ENCODE assay signal across 12 cellular contexts in the genomic region with DNA sequence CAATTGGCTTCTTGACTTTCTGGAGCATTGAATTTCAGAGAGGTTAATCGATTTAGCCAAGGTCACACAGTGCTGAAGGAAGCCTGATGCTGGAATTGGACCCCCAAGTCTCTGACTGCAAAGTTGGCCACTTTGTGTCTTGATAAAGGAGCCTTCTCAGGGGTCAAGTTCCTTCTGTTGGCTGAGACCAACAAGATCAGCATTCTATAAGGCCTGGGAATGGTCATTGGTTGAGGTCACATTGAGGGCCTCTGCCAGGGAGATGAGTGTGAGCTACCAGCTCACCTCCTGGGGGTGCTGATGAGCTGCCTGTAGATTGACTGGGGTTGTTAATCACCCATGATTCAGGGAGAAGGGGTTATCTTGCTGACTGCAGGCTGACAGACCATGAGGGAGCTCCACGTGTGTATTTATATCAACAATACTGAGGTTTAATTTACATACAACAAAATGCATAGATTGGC. TPM values are rescaled to one million over a fixed set of nuclear protein-coding genes. Genes with fewer than 3 reads are reported as not detected.
DNase-seq lines count a peak whose midpoint lies in the region; ATAC-seq, FAIRE-seq and TF ChIP-seq lines count a peak whose summit lies in the region.
"Had no signal": no experiment of that assay in that cellular context is flagged by ENCODE, and none has a peak within 500 bp of the region (broad histone marks: within the 10 kb centered on the region; RNA-seq: fewer than 3 reads in every experiment).

No MANE protein-coding gene starts in this region.

- no peak overlapping the region for H4K8ac ChIP-seq in H1 (ENCODE audit: extremely low read depth, insufficient read depth, low read length)

- TF ChIP-seq EP300 in HepG2 (IDR thresholded peaks at IDR 0.05; ENCODE audit: low read depth in 2 of 2, low read length in 2 of 2) = no peak
- TF ChIP-seq EP300 in HepG2 (CRISPR knock-in tag; IDR thresholded peaks at IDR 0.05; ENCODE audit: borderline replicate concordance) = no peak
- no peak for TF ChIP-seq EP300 in H1 (IDR thresholded peaks at IDR 0.05; ENCODE audit: borderline replicate concordance in 1 of 2, low read depth in 2 of 2, low read length in 2 of 2)

- no peak for DNase-seq in HepG2 (ENCODE audit: low spot score)
- no peak for DNase-seq in right lobe of liver
- peak; percentile 74 for DNase-seq in RKO (ENCODE audit: low spot score)
- peak; percentile 10 to 65 for DNase-seq in H1 (ENCODE audit: low read depth in 1 of 2, low spot score in 2 of 2)
- peak; percentile 2 to 18 for DNase-seq in aorta
- no peak for DNase-seq in kidney
- no peak for DNase-seq in hepatocyte (ENCODE audit: low spot score)
- no peak for DNase-seq in NCI-H510A treated with DMSO at 0.1 percent for 48 hours (lab: John Stamatoyannopoulos, UW)
- DNase-seq: NCI-H2171 treated with DMSO at 0.1 percent for 48 hours, testis had no signal

- no peak overlapping the region for H3K4ac ChIP-seq in H1 (replicated peaks; ENCODE audit: insufficient read length, low read depth, low read length)

- no peak overlapping the region for H3K14ac ChIP-seq in H1 (ENCODE audit: insufficient read length)

- no peak overlapping the region for H3K18ac ChIP-seq in H1 (ENCODE audit: extremely low read depth, low read length)

- no peaks in the 10 kb centered on the region for H3K9me2 ChIP-seq in hepatocyte (replicated peaks; ENCODE audit: insufficient read depth)

- H3K4me1 ChIP-seq in HepG2 (ENCODE audit: insufficient read depth, low read length) (no peaks in the 10 kb centered on the region), right lobe of liver (no peaks in the 10 kb centered on the region), H1 (replicated peaks in 1 of 4; ENCODE audit: control insufficient read depth in 3 of 4, insufficient read depth in 4 of 4, low read length in 3 of 4) (no peaks in the 10 kb centered on the region), aorta (ENCODE audit: control insufficient read depth in 1 of 2, insufficient read depth in 2 of 2, low read length in 2 of 2) (no peaks in the 10 kb centered on the region), kidney (ENCODE audit: control insufficient read depth in 1 of 2, insufficient read depth in 1 of 2, low read depth in 1 of 2, low read length in 2 of 2) (no peaks in the 10 kb centered on the region), hepatocyte (ENCODE audit: insufficient read depth) (no peaks in the 10 kb centered on the region)
- H3K4me1 ChIP-seq: testis had no signal

- H3K4me3 ChIP-seq in HepG2 (replicated peaks in 1 of 3; ENCODE audit: insufficient read depth in 1 of 3, low read depth in 2 of 3, low read length in 3 of 3) (no peak overlapping the region), right lobe of liver (no peak overlapping the region), H1 (ENCODE audit: extremely low read depth in 1 of 4, insufficient read depth in 2 of 4, low read depth in 3 of 4, low read length in 4 of 4) (no peak overlapping the region), aorta (ENCODE audit: low read length in 2 of 2) (no peak overlapping the region), kidney (ENCODE audit: low read length in 2 of 2) (no peak overlapping the region), hepatocyte (no peak overlapping the region)
- H3K4me3 ChIP-seq: testis had no signal

- in situ Hi-C loops in HepG2 (cut with HindIII; ENCODE audit: extremely low pct_ligation_motif_present, low pct_unique_long_range_greater_than_20kb) = no loop called here

- H3K4me2 ChIP-seq in HepG2 (ENCODE audit: low read depth, low read length) (no peak overlapping the region), H1 (ENCODE audit: insufficient read depth in 1 of 2, low read depth in 2 of 2, low read length in 2 of 2) (no peak overlapping the region), hepatocyte (no peak overlapping the region)

- H3K27ac ChIP-seq in HepG2 (ENCODE audit: extremely low read length, insufficient read depth, low read length) (no peak overlapping the region), right lobe of liver (no peak overlapping the region), H1 (ENCODE audit: low read depth, low read length) (no peak overlapping the region), aorta (ENCODE audit: low read depth in 1 of 2, low read length in 2 of 2) (no peak overlapping the region), kidney (ENCODE audit: low read depth in 2 of 2, low read length in 2 of 2) (no peak overlapping the region), hepatocyte (no peak overlapping the region)
- H3K27ac ChIP-seq: C4-2B, testis had no signal

- WGBS in HepG2 (ENCODE audit: low lambda C conversion rate) = 45% methylated on average over 2 of the region's 2 CpGs
- WGBS in right lobe of liver (ENCODE audit: insufficient coverage, low coverage, low lambda C conversion rate, missing lambda C conversion rate) = 77% methylated on average over 2 of the region's 2 CpGs
- 71% methylated on average over 2 of the region's 2 CpGs; no CpG with 5 or more reads in 1 of the 2 experiments for WGBS in H1 (ENCODE audit: extremely low coverage in 1 of 2, insufficient coverage in 1 of 2, insufficient read length in 1 of 2, insufficient replicate concordance in 2 of 2, low coverage in 1 of 2, low lambda C conversion rate in 2 of 2, missing lambda C conversion rate in 1 of 2), 2 experiments
- 67 to 68% methylated on average over 2 of the region's 2 CpGs for WGBS in aorta, 2 donors
- 71% methylated on average over 2 of the region's 2 CpGs for WGBS in hepatocyte (ENCODE audit: low lambda C conversion rate, missing lambda C conversion rate)

- H3K56ac ChIP-seq in H1 (replicated peaks; ENCODE audit: insufficient read length, low read depth, low read length) = no peak overlapping the region

- no peak overlapping the region for H2BK20ac ChIP-seq in H1 (ENCODE audit: low read length)

- no peak for TF ChIP-seq RAD21 in HepG2 (CRISPR knock-in tag; IDR thresholded peaks at IDR 0.05)
- TF ChIP-seq RAD21 in H1 (IDR thresholded peaks at IDR 0.05 in 1 of 2, conservative IDR thresholded peaks at IDR 0.05 in 1 of 2; ENCODE audit: low read depth in 2 of 2, low read length in 2 of 2) = peak; percentile 74 to 81

- intact Hi-C loops in HepG2 (cut with micrococcal nuclease; ENCODE audit: unreplicated experiment) (no loop called here), right lobe of liver (cut with DNase I) (no loop called here), aorta (cut with DNase I) (no loop called here), kidney (cut with DNase I) (no loop called here)

- no peak overlapping the region for H4K5ac ChIP-seq in H1 (ENCODE audit: insufficient read length, low read depth, low read length)

- H4K20me1 ChIP-seq in HepG2 (ENCODE audit: insufficient read depth, low read length) (no peaks in the 10 kb centered on the region), H1 (replicated peaks in 1 of 2; ENCODE audit: control insufficient read depth in 1 of 2, insufficient read depth in 2 of 2, low read length in 2 of 2) (no peaks in the 10 kb centered on the region), hepatocyte (ENCODE audit: insufficient read depth, poor library complexity, severe bottlenecking) (no peaks in the 10 kb centered on the region)

- H3K79me1 ChIP-seq in H1 (ENCODE audit: low read depth, low read length) = no peaks in the 10 kb centered on the region

- H2BK5ac ChIP-seq in H1 (ENCODE audit: low read depth, low read length) = no peak overlapping the region

- no peak overlapping the region for H2BK120ac ChIP-seq in H1 (replicated peaks; ENCODE audit: low read depth, low read length)

- H4K91ac ChIP-seq in H1 (replicated peaks; ENCODE audit: insufficient read length, low read length) = no peak overlapping the region

- no peak overlapping the region for H2AK5ac ChIP-seq in H1 (ENCODE audit: low read depth, low read length)

- H3K23me2 ChIP-seq in H1 (ENCODE audit: low read depth, low read length) = no peaks in the 10 kb centered on the region

- H3K79me2 ChIP-seq in HepG2 (ENCODE audit: insufficient read depth, low read length) (no peaks in the 10 kb centered on the region), H1 (ENCODE audit: control insufficient read depth in 1 of 2, insufficient read depth in 2 of 2, low read length in 2 of 2) (no peaks in the 10 kb centered on the region), hepatocyte (no peaks in the 10 kb centered on the region)

- CTCF ChIA-PET in HepG2 (lab: Yijun Ruan, JAX; ENCODE audit: low intra/inter-chr PET ratio, low total read pairs) = no interaction called here
- CTCF ChIA-PET in H1 (lab: Charles Lee; ENCODE audit: partially characterized antibody) = interaction anchor here (0.7 to 2.2 kb wide), 24 partner anchors 8 to 294 kb away, joined by 3 to 23 read pairs (median 3); no protein-coding TSS in a partner anchor

- no peak overlapping the region for H2BK12ac ChIP-seq in H1 (ENCODE audit: low read depth, low read length)

- no peak overlapping the region for H2BK15ac ChIP-seq in H1 (ENCODE audit: low read length)

- no peak overlapping the region for H3K9ac ChIP-seq in HepG2 (ENCODE audit: insufficient read depth, low read depth, low read length)
- H3K9ac ChIP-seq in H1 (replicated peaks in 1 of 4; ENCODE audit: extremely low read depth in 1 of 4, low read depth in 3 of 4, low read length in 3 of 4) = no peak overlapping the region
- H3K9ac ChIP-seq in kidney (ENCODE audit: low read length in 2 of 2) = no peak overlapping the region

- BruUV-seq in HepG2 (replicated peaks; lab: Mats Ljungman, UMichigan) = no TSS peak

- POLR2A ChIA-PET in HepG2 (lab: Yijun Ruan, JAX) (no interaction called here), H1 (lab: Charles Lee; ENCODE audit: partially characterized antibody) (interaction anchor here (1.0 kb wide), 1 partner anchor 33 kb away, joined by 3 read pairs; no protein-coding TSS in a partner anchor)

- no peak overlapping the region for H3K23ac ChIP-seq in H1 (ENCODE audit: insufficient read length)

- peaks cover 10% of the 10 kb centered on the region for H3K9me3 ChIP-seq in HepG2 (ENCODE audit: low read length)
- no peaks in the 10 kb centered on the region for H3K9me3 ChIP-seq in right lobe of liver
- H3K9me3 ChIP-seq in H1 (ENCODE audit: insufficient read depth in 2 of 2, low read depth in 1 of 2, low read length in 1 of 2) = peaks cover 5 to 7% of the 10 kb centered on the region in 2 experiments; a peak in 1 of 4 replicates
- peaks cover 2% of the 10 kb centered on the region for H3K9me3 ChIP-seq in aorta (ENCODE audit: control insufficient read depth, low read length)
- H3K9me3 ChIP-seq in kidney (ENCODE audit: control insufficient read depth in 1 of 2, low read length in 2 of 2) = no peaks in the 10 kb centered on the region
- H3K9me3 ChIP-seq in hepatocyte (ENCODE audit: low read depth) = no peaks in the 10 kb centered on the region
- H3K9me3 ChIP-seq: neutrophil, testis had no signal

- TF ChIP-seq POLR2A in HepG2 (IDR thresholded peaks at IDR 0.05; ENCODE audit: insufficient read depth in 1 of 2, low read depth in 2 of 2, low read length in 2 of 2) = no peak
- TF ChIP-seq POLR2A in right lobe of liver (IDR thresholded peaks at IDR 0.05) = no peak
- TF ChIP-seq POLR2A in H1 (IDR thresholded peaks at IDR 0.05; ENCODE audit: control extremely low read depth in 1 of 2, low read depth in 2 of 2, low read length in 2 of 2) = no peak

- no peak overlapping the region for H2AFZ ChIP-seq in HepG2 (ENCODE audit: low read length)
- H2AFZ ChIP-seq in H1 (ENCODE audit: low read length) = no peak overlapping the region
- H2AFZ ChIP-seq in hepatocyte = no peak overlapping the region

- no peaks in the 10 kb centered on the region; a peak in 1 of 5 replicates for H3K27me3 ChIP-seq in HepG2 (ENCODE audit: control insufficient read depth in 1 of 2, insufficient read depth in 2 of 2, low read length in 2 of 2)
- no peaks in the 10 kb centered on the region for H3K27me3 ChIP-seq in right lobe of liver
- H3K27me3 ChIP-seq in H1 (replicated peaks in 1 of 4; ENCODE audit: control insufficient read depth in 3 of 4, extremely low read depth in 1 of 4, insufficient read depth in 3 of 4, low read length in 3 of 4) = no peaks in the 10 kb centered on the region
- no peaks in the 10 kb centered on the region for H3K27me3 ChIP-seq in aorta (ENCODE audit: control insufficient read depth in 1 of 2, insufficient read depth in 2 of 2, low read length in 1 of 2)
- H3K27me3 ChIP-seq in hepatocyte = no peaks in the 10 kb centered on the region
- H3K27me3 ChIP-seq: neutrophil, testis had no signal

- TF ChIP-seq CTCF in HepG2 (CRISPR knock-in tag; IDR thresholded peaks at IDR 0.05) (peak; percentile 35), right lobe of liver (IDR thresholded peaks at IDR 0.05) (no peak), H1 (IDR thresholded peaks at IDR 0.05; ENCODE audit: control extremely low read depth in 1 of 3, insufficient read depth in 1 of 3, low read depth in 1 of 3, low read length in 3 of 3) (peak; percentile 71 to 86 (median 73)), kidney (IDR thresholded peaks at IDR 0.05; ENCODE audit: borderline replicate concordance, extremely low read depth, insufficient read depth) (no peak), hepatocyte (IDR thresholded peaks at IDR 0.05; ENCODE audit: poor library complexity) (no peak)

- ATAC-seq in HepG2 = no peak; the same call in 2 of the 3 replicates
- no peak for ATAC-seq in right lobe of liver
- no peak for ATAC-seq in aorta (ENCODE audit: low FRiP score)

- H3K36me3 ChIP-seq in HepG2 (replicated peaks in 1 of 2; ENCODE audit: control insufficient read depth in 1 of 2, insufficient read depth in 2 of 2, low read length in 2 of 2) (no peaks in the 10 kb centered on the region), right lobe of liver (no peaks in the 10 kb centered on the region), H1 (ENCODE audit: control insufficient read depth in 2 of 4, insufficient read depth in 4 of 4, low read length in 3 of 4) (no peaks in the 10 kb centered on the region), aorta (ENCODE audit: control insufficient read depth in 1 of 2, insufficient read depth in 2 of 2, low read length in 1 of 2) (no peaks in the 10 kb centered on the region), kidney (ENCODE audit: control insufficient read depth in 1 of 2, insufficient read depth in 2 of 2, low read length in 2 of 2) (no peaks in the 10 kb centered on the region), hepatocyte (replicated peaks; ENCODE audit: insufficient read depth, low read depth) (no peaks in the 10 kb centered on the region)
- H3K36me3 ChIP-seq: neutrophil had no signal

- FAIRE-seq in HepG2 (lab: Jason Lieb, UNC) = no peak
- FAIRE-seq in H1 (lab: Jason Lieb, UNC) = peak; percentile 57
- FAIRE-seq in kidney (lab: Jason Lieb, UNC) = no peak

RNA-seq across cellular contexts. Expression of gene RPS6KA1, which starts 54.5 kb away (rescaled TPM):
- 24.0 and 24.2 TPM in 2 replicates for total RNA-seq in HepG2 (2016; rRNA removed; fragmentation: Illumina TruSeq; extraction: Trizol)
- 6.4 and 8.1 TPM in 2 replicates for total RNA-seq in HepG2 (2016; cell fraction: cytosol; rRNA removed; fragmentation: Illumina TruSeq; extraction: Trizol; ENCODE audit: low read depth)
- total RNA-seq in HepG2 (2016; cell fraction: insoluble cytoplasmic fraction; rRNA removed; fragmentation: Illumina TruSeq; extraction: Trizol) = 23.3 and 24.8 TPM in 2 replicates
- total RNA-seq in HepG2 (2016; cell fraction: membrane; rRNA removed; fragmentation: Illumina TruSeq; extraction: Trizol) = 14.4 and 16.8 TPM in 2 replicates
- total RNA-seq in HepG2 (2016; cell fraction: nucleus; rRNA removed; fragmentation: Illumina TruSeq; extraction: Trizol) = 17.9 and 19.0 TPM in 2 replicates
- 19.6 and 22.1 TPM in 2 replicates for polyA plus RNA-seq in HepG2 (2011; rRNA removed)
- 15.0 and 20.1 TPM in 2 replicates for polyA plus RNA-seq in HepG2 (2011; cell fraction: cytosol; rRNA removed)
- polyA plus RNA-seq in HepG2 (2011; cell fraction: nucleus; rRNA removed) = 28.9 and 37.3 TPM in 2 replicates
- polyA plus RNA-seq in HepG2 (2012) = 14.7 and 15.4 TPM in 2 replicates
- polyA plus RNA-seq in HepG2 (2016; cell fraction: cytosol; fragmentation: Illumina TruSeq; extraction: Trizol; ENCODE audit: low read depth) = 4.1 and 4.3 TPM in 2 replicates
- 20.9 and 24.6 TPM in 2 replicates for polyA plus RNA-seq in HepG2 (2016; cell fraction: insoluble cytoplasmic fraction; fragmentation: Illumina TruSeq; extraction: Trizol; ENCODE audit: low read depth)
- polyA plus RNA-seq in HepG2 (2016; cell fraction: membrane; fragmentation: Illumina TruSeq; extraction: Trizol; ENCODE audit: low read depth) = 10.2 and 12.6 TPM in 2 replicates
- polyA plus RNA-seq in HepG2 (2016; cell fraction: nucleus; fragmentation: Illumina TruSeq; extraction: Trizol; ENCODE audit: insufficient read depth, low read depth) = 28.1 and 28.2 TPM in 2 replicates
- polyA minus RNA-seq in HepG2 (2011; rRNA and poly(A)+ RNA removed; ENCODE audit: low replicate concordance) = 43.2 and 122 TPM in 2 replicates
- 22.6 TPM in 2 replicates for polyA minus RNA-seq in HepG2 (2011; cell fraction: cytosol; rRNA and poly(A)+ RNA removed)
- 18.8 and 26.6 TPM in 2 replicates for polyA minus RNA-seq in HepG2 (2011; cell fraction: nucleus; rRNA and poly(A)+ RNA removed)
- 10 to 100 TPM in 4 of 6 experiments, 1 to 10 TPM in 2; 6.2 to 42.6 (median 20.9) TPM for total RNA-seq in right lobe of liver
- 55.0 and 56.5 TPM in 2 replicates for total RNA-seq in H1 (2021; fragmentation: NEBNext Ultra II Directional; extraction: Animal tissue kit (Norgen Biotek cat#: 25700))
- polyA plus RNA-seq in H1 (2011; rRNA removed) = 44.3 and 48.8 TPM in 2 replicates
- polyA plus RNA-seq in H1 (2011; cell fraction: cytosol; rRNA removed) = 46.1 TPM
- 65.0 TPM for polyA plus RNA-seq in H1 (2011; cell fraction: nucleus; rRNA removed)
- 40.0 to 54.8 TPM (median 50.7 TPM) in 4 replicates for polyA plus RNA-seq in H1 (2012, experiment 1 of 2)
- 54.0 TPM for polyA plus RNA-seq in H1 (2012, experiment 2 of 2)
- polyA plus RNA-seq in H1 (2013, experiment 1 of 2) = 33.6 TPM
- polyA plus RNA-seq in H1 (2013, experiment 2 of 2) = 28.5 TPM
- polyA minus RNA-seq in H1 (2011; rRNA and poly(A)+ RNA removed) = 63.2 and 67.1 TPM in 2 replicates
- 47.8 TPM for polyA minus RNA-seq in H1 (2011; cell fraction: cytosol; rRNA and poly(A)+ RNA removed)
- 43.5 TPM for polyA minus RNA-seq in H1 (2011; cell fraction: nucleus; rRNA and poly(A)+ RNA removed)
- 10 to 100 TPM; 12.0 to 21.0 TPM for total RNA-seq in aorta
- polyA plus RNA-seq in aorta = 10 to 100 TPM in 1 of 2 donors, under 1 TPM in 1; 0.87 to 21.4 TPM
- total RNA-seq in kidney = 58.1 TPM
- polyA plus RNA-seq in kidney (ENCODE audit: insufficient read depth, low read depth, low replicate concordance) = 39.5 TPM
- total RNA-seq in hepatocyte = 30.6 and 36.2 TPM in 2 replicates
- 27.1 and 30.2 TPM in 2 replicates for polyA plus RNA-seq in hepatocyte

Comparison
In these comparisons a context has a peak if more than half of its experiments do, and no peak if none do; other contexts are left out.
1. CTCF ChIP-seq: peak in HepG2 (single experiment) and H1 (3 of 3); none in right lobe of liver (0 of 4), kidney (single experiment) and hepatocyte (single experiment).
2. DNase-seq: peak in RKO (single experiment), H1 (2 of 2) and aorta (2 of 2); none in HepG2 (single experiment), right lobe of liver (0 of 3), kidney (single experiment), hepatocyte (single experiment) and NCI-H510A treated with DMSO at 0.1 percent for 48 hours (single experiment).
3. Of the 41 proteins assayed by ChIP-seq in both HepG2 and H1: peak only in HepG2: none; only in H1: CREB1, KDM1A and RAD21; in both: CTCF; in neither: 37.